Comparison of ENCODE assay signal across 9 cellular contexts in genomic region chr3:152557302-152557999, GRCh38.
DNase-seq lines count a peak whose midpoint lies in the region; ATAC-seq and TF ChIP-seq lines count a peak whose summit lies in the region.
"Had no signal": no experiment of that assay in that cellular context is flagged by ENCODE, and none has a peak within 500 bp of the region (broad histone marks: within the 10 kb centered on the region; RNA-seq: fewer than 3 reads in every experiment).

No MANE protein-coding gene starts in this region.

- intact Hi-C loops in esophagus squamous epithelium (cut with DNase I) = no loop called here
- intact Hi-C loops in testis (cut with DNase I; ENCODE audit: low total_unique reads) = no loop called here
- intact Hi-C loops in dorsolateral prefrontal cortex (cut with DNase I) = no loop called here

- H3K27me3 ChIP-seq in esophagus squamous epithelium = no peaks in the 10 kb centered on the region
- H3K27me3 ChIP-seq in testis = no peaks in the 10 kb centered on the region
- no peaks in the 10 kb centered on the region for H3K27me3 ChIP-seq in dorsolateral prefrontal cortex

- H3K27ac ChIP-seq in esophagus squamous epithelium (peak overlapping the region; percentile 10 to 68 (median 43)), testis (peak overlapping the region; percentile 24 to 84), dorsolateral prefrontal cortex (peak overlapping the region in 10 of 59 donors; percentile 7 to 50 (median 27))

- H3K9me3 ChIP-seq in esophagus squamous epithelium (no peaks in the 10 kb centered on the region), testis (no peaks in the 10 kb centered on the region)

- TF ChIP-seq CTCF in esophagus squamous epithelium (IDR thresholded peaks at IDR 0.05) = no peak
- TF ChIP-seq CTCF in testis (IDR thresholded peaks at IDR 0.05) = no peak
- TF ChIP-seq CTCF in dorsolateral prefrontal cortex (IDR thresholded peaks at IDR 0.05 in 54 of 56, conservative IDR thresholded peaks at IDR 0.05 in 2 of 56; ENCODE audit: low read depth in 1 of 56, partially characterized antibody in 56 of 56) = no peak

- H3K4me3 ChIP-seq in esophagus squamous epithelium (no peak overlapping the region), testis (no peak overlapping the region), dorsolateral prefrontal cortex (no peak overlapping the region)

- no peak for DNase-seq in esophagus squamous epithelium (lab: John Stamatoyannopoulos, UW)
- DNase-seq in testis = no peak
- DNase-seq in NOMO-1 (lab: John Stamatoyannopoulos, UW; ENCODE audit: unreplicated experiment in 2 of 2) = no peak
- no peak for DNase-seq in GM19240 (ENCODE audit: insufficient read length, low spot score)
- DNase-seq in dorsolateral prefrontal cortex = no peak
- DNase-seq: activated naive CD8-positive, alpha-beta T cell treated with anti-CD3 and anti-CD28 coated beads, Interleukin-2, amount 50 U/mL, for 24 hours; naive B cell had no signal

- H3K36me3 ChIP-seq in esophagus squamous epithelium (no peaks in the 10 kb centered on the region), testis (ENCODE audit: low read depth, missing control alignments) (no peaks in the 10 kb centered on the region)

- H3K4me1 ChIP-seq in esophagus squamous epithelium = peaks cover 0 to 15% (median 5%) of the 10 kb centered on the region in 3 donors
- H3K4me1 ChIP-seq in testis = peaks cover 13% of the 10 kb centered on the region

- ATAC-seq in GM19467 (IDR thresholded peaks at IDR 0.05; ENCODE audit: unreplicated experiment) = peak; percentile 56
- ATAC-seq in HG03025 (IDR thresholded peaks at IDR 0.05; ENCODE audit: low FRiP score, unreplicated experiment) = peak; percentile 44

- 29 to 47% methylated on average over 2 of the region's 2 CpGs for WGBS in esophagus squamous epithelium, 2 donors
- 30 to 32% methylated on average over 2 of the region's 2 CpGs for WGBS in testis, 2 donors

- no peak for TF ChIP-seq POLR2A in esophagus squamous epithelium (IDR thresholded peaks at IDR 0.05)
- TF ChIP-seq POLR2A in testis (IDR thresholded peaks at IDR 0.05) = no peak
